8 cellular contexts compared by ENCODE assay signal in genomic region chrX:10617964-10618342, GRCh38. TPM values are rescaled to one million over a fixed set of nuclear protein-coding genes. Genes with fewer than 3 reads are reported as not detected.
DNase-seq lines count a peak whose midpoint lies in the region; ATAC-seq and TF ChIP-seq lines count a peak whose summit lies in the region.

No MANE protein-coding gene starts in this region.

- no peak overlapping the region for H3T11ph ChIP-seq in H9 (ENCODE audit: low read length)

- H3K4me1 Mint-ChIP-seq in H9, result peaks cover 50 to 63% of the 10 kb centered on the region in 2 experiments
- H3K4me1 Mint-ChIP-seq in activated T-helper 2 cell treated with anti-CD3 and anti-CD28 coated beads, Interferon-gamma antibody, Interleukin-2, Interleukin-4, amounts not matched to agents 10 μg/mL and 5 μg/mL and 100 μg/mL, durations not matched to agents 14 hours and 24 hours and 36 hours (ENCODE audit: low read depth), result peaks cover 7% of the 10 kb centered on the region

- peaks cover 9% of the 10 kb centered on the region for H3F3A ChIP-seq in PC-3 (ENCODE audit: low read length, unreplicated experiment)

- peak overlapping the region in 2 of 3 experiments; percentile 50 to 91; a peak in 4 of 7 replicates for H3K27ac Mint-ChIP-seq in H9
- no peak overlapping the region for H3K27ac Mint-ChIP-seq in activated T-helper 2 cell treated with anti-CD3 and anti-CD28 coated beads, Interferon-gamma antibody, Interleukin-2, Interleukin-4, amounts not matched to agents 10 μg/mL and 5 μg/mL and 100 μg/mL, durations not matched to agents 14 hours and 24 hours and 36 hours

- no peak overlapping the region for H3K18ac ChIP-seq in H9 (ENCODE audit: insufficient read length, low read depth, low read length)

- H3K79me1 ChIP-seq in H9 (ENCODE audit: insufficient read depth, low read depth, low read length, poor library complexity, severe bottlenecking), result no peaks in the 10 kb centered on the region

- H4K5ac ChIP-seq in H9 (ENCODE audit: insufficient read length, low read depth, low read length), result no peak overlapping the region

- H3K27me3 ChIP-seq in H9 (ENCODE audit: insufficient read depth, low read length) (no peaks in the 10 kb centered on the region), PC-3 (ENCODE audit: low read length) (no peaks in the 10 kb centered on the region), esophagus muscularis mucosa (no peaks in the 10 kb centered on the region), rectal smooth muscle tissue (ENCODE audit: control insufficient read depth, insufficient read depth, low read length) (no peaks in the 10 kb centered on the region), adrenal gland (peaks cover 3% of the 10 kb centered on the region)

- no peak for TF ChIP-seq EP300 in esophagus muscularis mucosa (IDR thresholded peaks at IDR 0.05)

- H3K9me2 ChIP-seq in PC-3 (replicated peaks; ENCODE audit: low read length), result no peaks in the 10 kb centered on the region

- H3K79me2 ChIP-seq in H9 (ENCODE audit: insufficient read depth, low read length) (peaks cover 40% of the 10 kb centered on the region; the same call in 1 of the 2 replicates), PC-3 (ENCODE audit: low read length) (peaks cover 65% of the 10 kb centered on the region)

- H3K4me3 ChIP-seq in PC-3 (ENCODE audit: low read length) (peak overlapping the region; percentile 86), esophagus muscularis mucosa (peak overlapping the region in 3 of 4 donors; percentile 60 to 73 (median 63)), rectal smooth muscle tissue (ENCODE audit: low read length) (peak overlapping the region; percentile 78), adrenal gland (peak overlapping the region in 1 of 4 donors; percentile 67)

- no TSS peak for BruUV-seq in PC-3 (replicated peaks; lab: Mats Ljungman, UMichigan)

- peaks cover 8% of the 10 kb centered on the region for H3K23me2 ChIP-seq in H9 (ENCODE audit: insufficient read length, low read depth, low read length, poor library complexity, severe bottlenecking)

- no peak for TF ChIP-seq CTCF in H9 (conservative IDR thresholded peaks at IDR 0.05)
- 0 out of 2 replicates have a peak, but pooled peaks have one; percentile 8 for TF ChIP-seq CTCF in PC-3 (conservative IDR thresholded peaks at IDR 0.05; ENCODE audit: low read depth, low read length)
- no peak for TF ChIP-seq CTCF in esophagus muscularis mucosa (IDR thresholded peaks at IDR 0.05)
- no peak for TF ChIP-seq CTCF in adrenal gland (IDR thresholded peaks at IDR 0.05)

- H3K4ac ChIP-seq in H9 (ENCODE audit: low read depth, low read length), result no peak overlapping the region; the same call in 1 of the 2 replicates

- DNase-seq in H9, result no peak
- DNase-seq in PC-3, result peak; percentile 93
- DNase-seq in esophagus muscularis mucosa (ENCODE audit: extremely low spot score), result no peak
- no peak for DNase-seq in adrenal gland
- DNase-seq in activated T-helper 2 cell treated with anti-CD3 and anti-CD28 coated beads, Interferon-gamma antibody, Interleukin-2, Interleukin-4, amounts not matched to agents 10 μg/mL and 5 μg/mL and 100 μg/mL, durations not matched to agents 14 hours and 24 hours and 36 hours (ENCODE audit: low spot score), result no peak

- H2BK120ac ChIP-seq in H9 (ENCODE audit: low read depth, low read length, poor library complexity, severe bottlenecking), result peak overlapping the region; percentile 84

- H3K27ac ChIP-seq in H9 (ENCODE audit: insufficient read length, low read depth, low read length) (peak overlapping the region; percentile 55), PC-3 (ENCODE audit: low read length) (peak overlapping the region; percentile 92), esophagus muscularis mucosa (replicated peaks in 1 of 4) (peak overlapping the region in 1 of 4 donors; percentile 14), rectal smooth muscle tissue (ENCODE audit: low read depth, low read length) (peak overlapping the region; percentile 76), adrenal gland (no peak overlapping the region)

- no CpG with 5 or more reads among the region's 3 CpGs for WGBS in H9 (ENCODE audit: extremely low coverage, insufficient read length, low lambda C conversion rate)
- WGBS in esophagus muscularis mucosa, result 63% methylated on average over 3 of the region's 3 CpGs
- 47 to 60% (median 52%) methylated on average over 1 to 3 of the region's 3 CpGs for WGBS in adrenal gland, 4 donors

- H4K8ac ChIP-seq in H9 (replicated peaks; ENCODE audit: insufficient read length, low read depth, low read length), result no peak overlapping the region

- peak overlapping the region; percentile 85 to 98 for H3K4me3 Mint-ChIP-seq in H9
- no peak overlapping the region for H3K4me3 Mint-ChIP-seq in activated T-helper 2 cell treated with anti-CD3 and anti-CD28 coated beads, Interferon-gamma antibody, Interleukin-2, Interleukin-4, amounts not matched to agents 10 μg/mL and 5 μg/mL and 100 μg/mL, durations not matched to agents 14 hours and 24 hours and 36 hours (ENCODE audit: low read depth)

- peaks cover 4% of the 10 kb centered on the region for H3K9me3 ChIP-seq in H9 (ENCODE audit: control insufficient read depth, low read depth, low read length)
- no peaks in the 10 kb centered on the region for H3K9me3 ChIP-seq in PC-3 (ENCODE audit: low read length)
- H3K9me3 ChIP-seq in esophagus muscularis mucosa, result no peaks in the 10 kb centered on the region
- H3K9me3 ChIP-seq in adrenal gland (replicated peaks in 1 of 3), result no peaks in the 10 kb centered on the region

- H2BK5ac ChIP-seq in H9 (ENCODE audit: insufficient read length, low read length), result no peak overlapping the region

- H4K91ac ChIP-seq in H9 (ENCODE audit: insufficient read length, low read depth, low read length), result no peak overlapping the region

- H3K14ac ChIP-seq in H9 (ENCODE audit: insufficient read depth, low read length), result 0 out of 2 replicates have a peak overlapping the region, but pooled peaks have one; percentile 18

- H3K27me3 Mint-ChIP-seq in H9 (ENCODE audit: low read depth), result peaks cover 2% of the 10 kb centered on the region; the same call in 1 of the 2 replicates
- H3K27me3 Mint-ChIP-seq in activated T-helper 2 cell treated with anti-CD3 and anti-CD28 coated beads, Interferon-gamma antibody, Interleukin-2, Interleukin-4, amounts not matched to agents 10 μg/mL and 5 μg/mL and 100 μg/mL, durations not matched to agents 14 hours and 24 hours and 36 hours (ENCODE audit: low read depth), result peaks cover 35% of the 10 kb centered on the region

- H2BK12ac ChIP-seq in H9 (ENCODE audit: insufficient read length, low read depth, low read length), result peak overlapping the region; percentile 88

- peak overlapping the region; percentile 89 for H3K4me2 ChIP-seq in H9 (ENCODE audit: insufficient read depth, insufficient read length, low read length)
- H3K4me2 ChIP-seq in PC-3 (ENCODE audit: low read length), result peak overlapping the region; percentile 92

- H3K36me3 ChIP-seq in PC-3 (ENCODE audit: low read depth, low read length) (no peaks in the 10 kb centered on the region), esophagus muscularis mucosa (no peaks in the 10 kb centered on the region), rectal smooth muscle tissue (ENCODE audit: control insufficient read depth, insufficient read depth, low read length) (no peaks in the 10 kb centered on the region), adrenal gland (replicated peaks in 1 of 2) (no peaks in the 10 kb centered on the region)

- no peak overlapping the region for H2AK5ac ChIP-seq in H9 (ENCODE audit: insufficient read length, low read length)

- H2BK15ac ChIP-seq in H9 (ENCODE audit: low read depth, low read length), result no peak overlapping the region

- H3K4me1 ChIP-seq in H9 (ENCODE audit: insufficient read depth, low read length) (peaks cover 9% of the 10 kb centered on the region; the same call in 1 of the 2 replicates), PC-3 (ENCODE audit: insufficient read depth, low read length) (peaks cover 50% of the 10 kb centered on the region), esophagus muscularis mucosa (peaks cover 0 to 24% (median 17%) of the 10 kb centered on the region in 4 donors), rectal smooth muscle tissue (ENCODE audit: control insufficient read depth, insufficient read depth, low read length) (peaks cover 4% of the 10 kb centered on the region), adrenal gland (replicated peaks in 1 of 2) (no peaks in the 10 kb centered on the region)

- intact Hi-C loops in PC-3 (cut with micrococcal nuclease), result loop anchor here (5.0 to 10.0 kb wide), 3 partner anchors 166 to 293 kb away; no protein-coding TSS in a partner anchor
- intact Hi-C loops in esophagus muscularis mucosa (cut with DNase I), result loop anchor here (5.0 kb wide), 1 partner anchor 484 kb away; no protein-coding TSS in a partner anchor
- intact Hi-C loops in adrenal gland (cut with DNase I), result no loop called here
- intact Hi-C loops in activated T-helper 2 cell treated with anti-CD3 and anti-CD28 coated beads, Interferon-gamma antibody, Interleukin-2, Interleukin-4, amounts not matched to agents 10 μg/mL and 5 μg/mL and 100 μg/mL, durations not matched to agents 14 hours and 24 hours and 36 hours (cut with micrococcal nuclease), result no loop called here

- POLR2A ChIA-PET in PC-3 (lab: Charles Lee; ENCODE audit: unreplicated experiment), result no interaction called here

- peak overlapping the region; percentile 83 for H3K9ac ChIP-seq in H9 (ENCODE audit: extremely low read depth, insufficient read length, low read length)
- H3K9ac ChIP-seq in PC-3 (ENCODE audit: low read length), result peak overlapping the region; percentile 81
- H3K9ac ChIP-seq in rectal smooth muscle tissue (ENCODE audit: low read length), result no peak overlapping the region

- H3K23ac ChIP-seq in H9 (ENCODE audit: insufficient read length, low read depth, low read length), result no peak overlapping the region

- H2AFZ ChIP-seq in H9 (ENCODE audit: low read length), result no peak overlapping the region
- H2AFZ ChIP-seq in PC-3 (ENCODE audit: low read length), result no peak overlapping the region

- H4K20me1 ChIP-seq in H9 (ENCODE audit: control insufficient read depth, insufficient read depth, insufficient read length) (no peaks in the 10 kb centered on the region), PC-3 (ENCODE audit: low read length) (no peaks in the 10 kb centered on the region)

- no peak for TF ChIP-seq POLR2A in esophagus muscularis mucosa (IDR thresholded peaks at IDR 0.05; ENCODE audit: low read depth)
- no peak for TF ChIP-seq POLR2A in adrenal gland (IDR thresholded peaks at IDR 0.05)

- H3K56ac ChIP-seq in H9 (ENCODE audit: insufficient read length, low read depth, low read length), result peak overlapping the region; percentile 6

- CTCF ChIA-PET in PC-3 (lab: Charles Lee), result interaction anchor here (0.8 to 1.9 kb wide), 3 partner anchors 17 to 483 kb away, joined by 4 to 7 read pairs (median 4); no protein-coding TSS in a partner anchor

- peaks cover 28 to 31% of the 10 kb centered on the region in 2 experiments for H3K9me3 Mint-ChIP-seq in H9
- H3K9me3 Mint-ChIP-seq in activated T-helper 2 cell treated with anti-CD3 and anti-CD28 coated beads, Interferon-gamma antibody, Interleukin-2, Interleukin-4, amounts not matched to agents 10 μg/mL and 5 μg/mL and 100 μg/mL, durations not matched to agents 14 hours and 24 hours and 36 hours, result no peaks in the 10 kb centered on the region

- ATAC-seq in PC-3, result peak; percentile 70
- ATAC-seq in GM21526 (IDR thresholded peaks at IDR 0.05; ENCODE audit: low FRiP score, unreplicated experiment), result no peak
- ATAC-seq in GM21576 (IDR thresholded peaks at IDR 0.05; ENCODE audit: unreplicated experiment), result no peak

- H3K36me3 Mint-ChIP-seq in H9 (ENCODE audit: insufficient read depth in 1 of 3, low read depth in 3 of 3), result peaks cover 0 to 9% (median 6%) of the 10 kb centered on the region in 3 experiments; a peak in 3 of 7 replicates
- H3K36me3 Mint-ChIP-seq in activated T-helper 2 cell treated with anti-CD3 and anti-CD28 coated beads, Interferon-gamma antibody, Interleukin-2, Interleukin-4, amounts not matched to agents 10 μg/mL and 5 μg/mL and 100 μg/mL, durations not matched to agents 14 hours and 24 hours and 36 hours (ENCODE audit: low read depth), result no peaks in the 10 kb centered on the region

- no peak overlapping the region for H2BK20ac ChIP-seq in H9 (ENCODE audit: low read depth, low read length, poor library complexity, severe bottlenecking)

RNA-seq across cellular contexts. Expression of gene MID1, which starts 2.4 kb away (rescaled TPM):
- total RNA-seq in H9 (2021) (32.9 and 33.1 TPM in 2 replicates), PC-3 (2014; rRNA removed) (21.9 and 24.6 TPM in 2 replicates), esophagus muscularis mucosa (10 to 100 TPM; 11.2 to 22.0 (median 16.2) TPM), adrenal gland (10 to 100 TPM in 4 of 8 donors, 1 to 10 TPM in 4; 6.5 to 19.4 (median 10.6) TPM)
- polyA plus RNA-seq in adrenal gland, result 1 to 10 TPM; 3.6 to 5.4 (median 3.7) TPM
- total RNA-seq in activated T-helper 2 cell treated with anti-CD3 and anti-CD28 coated beads, Interferon-gamma antibody, Interleukin-2, Interleukin-4, amounts not matched to agents 10 μg/mL and 5 μg/mL and 100 μg/mL, durations not matched to agents 14 hours and 24 hours and 36 hours, result 0.34 TPM in 1 of 2 replicates, not detected in the other

Comparison
In these comparisons a context has a peak if more than half of its experiments do, and no peak if none do; other contexts are left out.
1. H3K27ac ChIP-seq: peak in H9 (single experiment), PC-3 (single experiment) and rectal smooth muscle tissue (single experiment); none in adrenal gland (0 of 5).
2. intact Hi-C loops: an anchor here in PC-3 (5.0 to 10.0 kb wide) and esophagus muscularis mucosa (5.0 kb wide); none called in adrenal gland and activated T-helper 2 cell treated with anti-CD3 and anti-CD28 coated beads, Interferon-gamma antibody, Interleukin-2, Interleukin-4, amounts not matched to agents 10 μg/mL and 5 μg/mL and 100 μg/mL, durations not matched to agents 14 hours and 24 hours and 36 hours.